ENCODE assay signal across 8 cellular contexts in genomic region chr5:152514827-152515397, GRCh38.
A peak's percentile ranks its signal among the peaks of the same experiment; 100 is the strongest.
DNase-seq lines count a peak whose midpoint lies in the region; ATAC-seq and TF ChIP-seq lines count a peak whose summit lies in the region.

No MANE protein-coding gene starts in this region.

- H3K9me3 Mint-ChIP-seq in activated naive CD8-positive, alpha-beta T cell treated with anti-CD3 and anti-CD28 coated beads, Interleukin-2, amount 50 U/mL, for 24 hours = no peaks in the 10 kb centered on the region

- ATAC-seq in omental fat pad (ENCODE audit: low FRiP score) = no peak
- no peak for ATAC-seq in activated naive CD8-positive, alpha-beta T cell treated with anti-CD3 and anti-CD28 coated beads, Interleukin-2, amount 50 U/mL, for 24 hours
- no peak for ATAC-seq in activated CD4-positive, CD25-positive, alpha-beta regulatory T cell treated with anti-CD3 and anti-CD28 coated beads, Interleukin-2, amount 50 U/mL, for 24 hours

- H3K4me1 Mint-ChIP-seq in activated naive CD8-positive, alpha-beta T cell treated with anti-CD3 and anti-CD28 coated beads, Interleukin-2, amount 50 U/mL, for 24 hours = no peaks in the 10 kb centered on the region

- H3K9ac ChIP-seq in Karpas-422 (ENCODE audit: low read length) (no peak overlapping the region), SU-DHL-6 (ENCODE audit: low read length) (no peak overlapping the region)

- H3K4me3 ChIP-seq in Karpas-422 (ENCODE audit: low read length) (no peak overlapping the region), SU-DHL-6 (ENCODE audit: insufficient read depth, low read length, poor library complexity, severe bottlenecking) (no peak overlapping the region)

- no peaks in the 10 kb centered on the region for H3K36me3 Mint-ChIP-seq in activated naive CD8-positive, alpha-beta T cell treated with anti-CD3 and anti-CD28 coated beads, Interleukin-2, amount 50 U/mL, for 24 hours (ENCODE audit: low read depth)

- H3F3A ChIP-seq in SU-DHL-6 (ENCODE audit: insufficient read depth) = no peaks in the 10 kb centered on the region

- H3K36me3 ChIP-seq in Karpas-422 (ENCODE audit: insufficient read depth, low read length) (no peaks in the 10 kb centered on the region), SU-DHL-6 (ENCODE audit: low read length) (no peaks in the 10 kb centered on the region)

- H3K27ac ChIP-seq in Karpas-422 (ENCODE audit: low read length) (no peak overlapping the region), SU-DHL-6 (ENCODE audit: low read depth, low read length) (no peak overlapping the region)

- H3K27me3 ChIP-seq in Karpas-422 (ENCODE audit: low read length) (no peaks in the 10 kb centered on the region), SU-DHL-6 (ENCODE audit: low read length) (no peaks in the 10 kb centered on the region)

- TF ChIP-seq CTCF in SU-DHL-6 (IDR thresholded peaks at IDR 0.05; ENCODE audit: insufficient read depth, low read length, poor library complexity, severe bottlenecking) (peak; percentile 48), omental fat pad (IDR thresholded peaks at IDR 0.05) (no peak)

- peak; percentile 49 for DNase-seq in ELR (ENCODE audit: low read depth)
- peak; percentile 78 for DNase-seq in Karpas-422
- DNase-seq in kidney tubule cell (ENCODE audit: low spot score) = peak; percentile 35
- no peak for DNase-seq in omental fat pad (ENCODE audit: low spot score)
- no peak for DNase-seq in activated naive CD8-positive, alpha-beta T cell treated with anti-CD3 and anti-CD28 coated beads, Interleukin-2, amount 50 U/mL, for 24 hours
- no peak for DNase-seq in stimulated activated CD4-positive, alpha-beta T cell treated with anti-CD3 and anti-CD28 coated beads, Interleukin-2, amount 100 ng/mL, for 48 hours

- H3K4me1 ChIP-seq in Karpas-422 (ENCODE audit: low read length) = no peaks in the 10 kb centered on the region

- no peak overlapping the region for H3K27ac Mint-ChIP-seq in activated naive CD8-positive, alpha-beta T cell treated with anti-CD3 and anti-CD28 coated beads, Interleukin-2, amount 50 U/mL, for 24 hours

- no peaks in the 10 kb centered on the region for H3K9me2 ChIP-seq in Karpas-422 (replicated peaks; ENCODE audit: insufficient read depth, low read length)
- no peaks in the 10 kb centered on the region for H3K9me2 ChIP-seq in SU-DHL-6 (replicated peaks; ENCODE audit: insufficient read depth, low read length)

- H3K9me3 ChIP-seq in Karpas-422 (ENCODE audit: low read length) = no peaks in the 10 kb centered on the region
- no peaks in the 10 kb centered on the region for H3K9me3 ChIP-seq in SU-DHL-6 (ENCODE audit: insufficient read depth, low read length)

- peaks cover 5% of the 10 kb centered on the region for H3K27me3 Mint-ChIP-seq in activated naive CD8-positive, alpha-beta T cell treated with anti-CD3 and anti-CD28 coated beads, Interleukin-2, amount 50 U/mL, for 24 hours

- no peaks in the 10 kb centered on the region for H4K20me1 ChIP-seq in Karpas-422 (ENCODE audit: insufficient read depth, low read depth, low read length)
- H4K20me1 ChIP-seq in SU-DHL-6 (ENCODE audit: low read depth, low read length) = no peaks in the 10 kb centered on the region

- H3K4me2 ChIP-seq in Karpas-422 (ENCODE audit: low read depth, low read length, poor library complexity, severe bottlenecking) (no peak overlapping the region), SU-DHL-6 (ENCODE audit: low read depth, low read length, poor library complexity, severe bottlenecking) (no peak overlapping the region)

- H2AFZ ChIP-seq in Karpas-422 (ENCODE audit: low read length) (no peak overlapping the region), SU-DHL-6 (ENCODE audit: low read depth, low read length, severe bottlenecking) (no peak overlapping the region)

- H3K79me2 ChIP-seq in Karpas-422 (ENCODE audit: low read length) (no peaks in the 10 kb centered on the region), SU-DHL-6 (ENCODE audit: insufficient read depth, low read length) (no peaks in the 10 kb centered on the region)

- H3K4me3 Mint-ChIP-seq in activated naive CD8-positive, alpha-beta T cell treated with anti-CD3 and anti-CD28 coated beads, Interleukin-2, amount 50 U/mL, for 24 hours = no peak overlapping the region

Comparison
In these comparisons a context has a peak if more than half of its experiments do, and no peak if none do; other contexts are left out.
1. DNase-seq: peak in ELR (single experiment), Karpas-422 (single experiment) and kidney tubule cell (single experiment); none in omental fat pad (single experiment), activated naive CD8-positive, alpha-beta T cell treated with anti-CD3 and anti-CD28 coated beads, Interleukin-2, amount 50 U/mL, for 24 hours (single experiment) and stimulated activated CD4-positive, alpha-beta T cell treated with anti-CD3 and anti-CD28 coated beads, Interleukin-2, amount 100 ng/mL, for 48 hours (0 of 2).